Comparison of ENCODE assay signal across 1 cellular context in genomic region chr10:132537713-132538020, GRCh38.
A peak's percentile ranks its signal among the peaks of the same experiment; 100 is the strongest.
TF ChIP-seq lines count a peak whose summit lies in the region.

Gene INPP5A, plus strand, starts transcription at chr10:132537787. Its CDS starts 310 bp downstream, at chr10:132538097.

TF ChIP-seq in H1, 55 proteins besides CTCF, POLR2A, EP300 and RAD21:
- TF ChIP-seq KDM1A (IDR thresholded peaks at IDR 0.05; ENCODE audit: borderline replicate concordance, low read length): no peak
- no peak; the same call in 1 of the 2 replicates for TF ChIP-seq PHF8 (conservative IDR thresholded peaks at IDR 0.05; ENCODE audit: low read depth, low read length)
- no peak for TF ChIP-seq CHD2 (IDR thresholded peaks at IDR 0.05; ENCODE audit: low read length)
- no peak for TF ChIP-seq CHD1 (IDR thresholded peaks at IDR 0.05; ENCODE audit: low read depth, low read length)
- TF ChIP-seq POU5F1 (IDR thresholded peaks at IDR 0.05; ENCODE audit: low read depth, low read length): no peak
- TF ChIP-seq TBP (IDR thresholded peaks at IDR 0.05; ENCODE audit: low read depth, low read length): 0 out of 2 replicates have a peak, but pooled peaks have one; percentile 15
- TF ChIP-seq ASH2L (IDR thresholded peaks at IDR 0.05; ENCODE audit: low read length): no peak
- peak; percentile 80; the same call in 1 of the 2 replicates for TF ChIP-seq YY1 (IDR thresholded peaks at IDR 0.05; ENCODE audit: low read depth, low read length)
- TF ChIP-seq TAF1 (IDR thresholded peaks at IDR 0.05; ENCODE audit: low read depth, low read length): peak; percentile 77
- TF ChIP-seq SUZ12 (IDR thresholded peaks at IDR 0.05; ENCODE audit: low read length): no peak
- TF ChIP-seq USF2 (IDR thresholded peaks at IDR 0.05; ENCODE audit: low read length): no peak
- peak; percentile 63 for TF ChIP-seq TAF7 (optimal IDR thresholded peaks at IDR 0.05; ENCODE audit: borderline replicate concordance, low read depth, low read length)
- TF ChIP-seq FOSL1 (IDR thresholded peaks at IDR 0.05; ENCODE audit: insufficient read depth, low read depth, low read length): no peak
TF ChIP-seq in H1: peak in this region for 4.
